ENCODE assay signal across 1 cellular context in the genomic region with DNA sequence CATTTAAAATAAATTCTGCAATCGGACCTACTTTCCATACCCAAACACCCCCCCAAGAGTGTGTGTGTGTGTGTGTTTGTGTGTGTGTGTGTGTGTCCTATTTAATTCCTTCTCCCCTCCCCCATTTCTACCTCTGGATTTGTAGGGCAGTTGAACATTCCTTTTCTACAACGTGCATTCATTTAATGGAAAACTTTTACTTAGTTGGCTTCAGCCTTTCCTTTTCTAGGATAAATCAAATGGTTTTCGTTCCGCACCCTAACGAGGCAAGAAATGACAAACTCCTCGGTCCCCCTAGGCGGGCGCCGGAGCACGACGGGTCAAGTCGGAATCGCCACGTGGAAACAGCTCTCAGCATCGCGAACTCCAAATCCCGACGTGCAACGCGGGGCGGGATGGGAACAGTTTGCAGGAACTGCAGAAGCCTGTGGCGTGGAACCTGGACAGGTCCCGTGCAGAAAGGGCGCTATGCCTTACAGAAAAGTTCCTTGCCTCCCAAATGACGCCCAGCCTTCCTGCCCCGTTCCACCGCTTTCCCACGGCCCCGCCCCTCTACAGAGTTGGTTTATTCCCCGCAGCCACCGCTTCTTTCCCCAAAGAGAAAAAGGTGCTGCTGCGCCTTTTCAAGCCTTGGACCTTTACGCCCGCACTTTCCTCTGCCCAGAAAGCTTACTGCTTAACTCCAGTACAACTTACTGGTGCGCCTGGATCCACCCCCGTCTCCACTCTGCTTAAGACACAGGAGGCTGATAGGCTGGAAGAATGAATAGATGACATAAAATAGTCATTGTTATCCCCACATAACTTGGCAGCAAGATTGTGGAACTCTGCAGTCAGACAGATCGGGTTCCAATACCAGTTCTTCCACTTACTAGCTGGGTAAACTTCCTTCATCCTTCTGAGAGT.
TF ChIP-seq lines count a peak whose summit lies in the region.

No MANE protein-coding gene starts in this region.

TF ChIP-seq in K562, 482 proteins besides CTCF, POLR2A, EP300 and RAD21 (continues in another document):
- TF ChIP-seq XRCC5 (IDR thresholded peaks at IDR 0.05; ENCODE audit: low read depth, low read length), result no peak
- TF ChIP-seq THRA (IDR thresholded peaks at IDR 0.05), result no peak
- 0 out of 2 replicates have a peak, but pooled peaks have one; percentile 22 for TF ChIP-seq ZBTB7A (IDR thresholded peaks at IDR 0.05; ENCODE audit: borderline replicate concordance, control insufficient read depth, low read depth, low read length)
- TF ChIP-seq ARID1B (IDR thresholded peaks at IDR 0.05), result peak; percentile 37
- peak; percentile 96 to 97 for TF ChIP-seq E2F6 (IDR thresholded peaks at IDR 0.05; ENCODE audit: borderline replicate concordance in 1 of 2, extremely low read depth in 1 of 2, insufficient read depth in 1 of 2, insufficient read length in 1 of 2, low read depth in 1 of 2, low read length in 1 of 2, poor library complexity in 1 of 2, severe bottlenecking in 1 of 2)
- TF ChIP-seq, protein P1, sequence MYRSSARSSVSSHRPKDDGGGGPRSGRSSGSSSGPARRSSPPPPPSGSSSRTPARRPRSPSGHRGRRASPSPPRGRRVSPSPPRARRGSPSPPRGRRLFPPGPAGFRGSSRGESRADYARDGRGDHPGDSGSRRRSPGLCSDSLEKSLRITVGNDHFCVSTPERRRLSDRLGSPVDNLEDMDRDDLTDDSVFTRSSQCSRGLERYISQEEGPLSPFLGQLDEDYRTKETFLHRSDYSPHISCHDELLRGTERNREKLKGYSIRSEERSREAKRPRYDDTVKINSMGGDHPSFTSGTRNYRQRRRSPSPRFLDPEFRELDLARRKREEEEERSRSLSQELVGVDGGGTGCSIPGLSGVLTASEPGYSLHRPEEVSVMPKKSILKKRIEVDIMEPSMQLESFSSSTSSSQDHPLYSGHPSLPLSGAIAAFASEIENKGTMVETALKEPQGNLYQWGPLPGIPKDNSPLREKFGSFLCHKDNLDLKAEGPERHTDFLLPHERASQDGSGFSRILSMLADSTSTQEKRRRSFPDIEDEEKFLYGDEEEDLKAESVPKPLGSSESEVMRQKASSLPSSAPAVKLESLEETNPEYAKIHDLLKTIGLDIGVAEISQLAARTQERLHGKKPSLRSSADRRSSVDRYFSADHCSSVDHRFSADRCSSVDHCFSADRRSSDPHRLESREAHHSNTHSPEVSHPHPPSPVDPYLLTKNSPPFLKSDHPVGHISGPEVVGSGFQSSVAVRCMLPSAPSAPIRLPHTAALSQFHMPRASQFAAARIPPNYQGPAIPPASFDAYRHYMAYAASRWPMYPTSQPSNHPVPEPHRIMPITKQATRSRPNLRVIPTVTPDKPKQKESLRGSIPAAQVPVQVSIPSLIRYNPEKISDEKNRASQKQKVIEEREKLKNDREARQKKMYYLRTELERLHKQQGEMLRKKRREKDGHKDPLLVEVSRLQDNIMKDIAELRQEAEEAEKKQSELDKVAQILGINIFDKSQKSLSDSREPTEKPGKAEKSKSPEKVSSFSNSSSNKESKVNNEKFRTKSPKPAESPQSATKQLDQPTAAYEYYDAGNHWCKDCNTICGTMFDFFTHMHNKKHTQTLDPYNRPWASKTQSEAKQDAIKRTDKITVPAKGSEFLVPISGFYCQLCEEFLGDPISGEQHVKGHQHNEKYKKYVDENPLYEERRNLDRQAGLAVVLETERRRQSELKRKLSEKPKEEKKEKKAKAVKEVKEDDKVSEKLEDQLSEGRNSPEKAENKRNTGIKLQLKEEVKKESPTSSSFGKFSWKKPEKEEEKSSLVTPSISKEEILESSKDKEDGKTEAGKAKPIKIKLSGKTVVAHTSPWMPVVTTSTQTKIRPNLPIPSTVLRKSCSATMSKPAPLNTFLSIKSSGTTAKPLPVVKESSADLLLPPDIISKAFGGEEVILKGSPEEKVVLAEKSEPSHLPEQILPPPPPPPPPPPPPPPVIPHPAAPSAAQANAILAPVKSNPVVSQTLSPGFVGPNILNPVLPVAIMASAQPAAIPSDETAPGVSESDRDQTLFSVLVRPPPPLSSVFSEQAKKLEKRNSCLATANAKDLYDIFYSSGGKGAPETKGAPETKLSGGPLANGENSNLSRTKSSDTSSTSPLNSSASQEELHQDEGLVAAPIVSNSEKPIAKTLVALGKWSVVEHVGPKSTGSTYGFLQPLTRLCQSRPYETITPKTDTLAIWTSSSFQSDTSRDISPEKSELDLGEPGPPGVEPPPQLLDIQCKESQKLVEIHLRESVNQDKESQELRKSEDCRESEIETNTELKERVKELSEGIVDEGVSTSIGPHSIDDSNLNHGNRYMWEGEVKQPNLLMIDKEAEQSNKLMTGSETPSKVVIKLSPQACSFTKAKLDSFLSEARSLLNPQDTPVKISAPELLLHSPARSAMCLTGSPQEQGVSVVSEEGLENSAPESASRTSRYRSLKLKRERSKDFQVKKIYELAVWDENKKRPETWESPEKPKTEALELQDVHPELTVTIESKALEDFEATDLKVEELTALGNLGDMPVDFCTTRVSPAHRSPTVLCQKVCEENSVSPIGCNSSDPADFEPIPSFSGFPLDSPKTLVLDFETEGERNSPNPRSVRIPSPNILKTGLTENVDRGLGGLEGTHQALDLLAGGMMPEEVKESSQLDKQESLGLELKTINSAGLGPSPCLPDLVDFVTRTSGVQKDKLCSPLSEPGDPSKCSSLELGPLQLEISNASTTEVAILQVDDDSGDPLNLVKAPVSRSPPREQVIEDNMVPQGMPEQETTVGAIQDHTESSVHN (IDR thresholded peaks at IDR 0.05; ENCODE audit: borderline replicate concordance in 1 of 2, low read depth in 1 of 2), result 0 out of 4 replicates have a peak, but pooled peaks of 1 of the 2 experiments have one; percentile 55
- peak; percentile 62 for TF ChIP-seq KDM5B (IDR thresholded peaks at IDR 0.05; ENCODE audit: insufficient replicate concordance, low read depth, low read length)
- peak; percentile 27; the same call in 1 of the 2 replicates for TF ChIP-seq LCOR (CRISPR knock-in tag; IDR thresholded peaks at IDR 0.05)
- peak; percentile 99 for TF ChIP-seq CREB3L1 (IDR thresholded peaks at IDR 0.05; ENCODE audit: borderline replicate concordance, low read depth)
- TF ChIP-seq ZNF395 (CRISPR knock-in tag; IDR thresholded peaks at IDR 0.05), result 0 out of 2 replicates have a peak, but pooled peaks have one; percentile 68
- TF ChIP-seq PHTF2 (CRISPR knock-in tag; IDR thresholded peaks at IDR 0.05), result no peak
- TF ChIP-seq RNF2 (IDR thresholded peaks at IDR 0.05), result peak; percentile 76
- peak; percentile 97 for TF ChIP-seq EP400 (IDR thresholded peaks at IDR 0.05)
- TF ChIP-seq ZNF253 (CRISPR knock-in tag; conservative IDR thresholded peaks at IDR 0.05), result no peak
- peak; percentile 36 to 63; a peak in 2 of 4 replicates for TF ChIP-seq ARNT (IDR thresholded peaks at IDR 0.05)
- TF ChIP-seq PURB (CRISPR knock-in tag; IDR thresholded peaks at IDR 0.05; ENCODE audit: low read depth), result no peak
- peak; percentile 91 for TF ChIP-seq ZNF740 (CRISPR knock-in tag; IDR thresholded peaks at IDR 0.05)
- peak in 1 of 2 experiments; percentile 96; a peak in 2 of 4 replicates for TF ChIP-seq ZNF740 (tag; IDR thresholded peaks at IDR 0.05)
- no peak for TF ChIP-seq KAT2B (IDR thresholded peaks at IDR 0.05; ENCODE audit: low read depth, low read length)
- TF ChIP-seq ZNF584 (CRISPR knock-in tag; IDR thresholded peaks at IDR 0.05; ENCODE audit: low read depth), result peak; percentile 59; the same call in 1 of the 2 replicates
- no peak for TF ChIP-seq ZNF239 (CRISPR knock-in tag; IDR thresholded peaks at IDR 0.05)
- 0 out of 4 replicates have a peak, but pooled peaks of 1 of the 2 experiments have one; percentile 18 for TF ChIP-seq RCOR1 (IDR thresholded peaks at IDR 0.05; ENCODE audit: borderline replicate concordance in 1 of 2, low read depth in 2 of 2, low read length in 2 of 2)
- TF ChIP-seq, protein P2, sequence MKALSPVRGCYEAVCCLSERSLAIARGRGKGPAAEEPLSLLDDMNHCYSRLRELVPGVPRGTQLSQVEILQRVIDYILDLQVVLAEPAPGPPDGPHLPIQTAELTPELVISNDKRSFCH (CRISPR knock-in tag; IDR thresholded peaks at IDR 0.05), result no peak
- TF ChIP-seq, protein P2 (tag; IDR thresholded peaks at IDR 0.05), result peak; percentile 69
- TF ChIP-seq ATF1 (CRISPR knock-in tag; IDR thresholded peaks at IDR 0.05), result no peak
- peak; percentile 78 for TF ChIP-seq ATF1 (tag; IDR thresholded peaks at IDR 0.05)
- TF ChIP-seq SNRNP70 (optimal IDR thresholded peaks at IDR 0.05; ENCODE audit: low read depth, low read length), result no peak
- TF ChIP-seq, protein P3, sequence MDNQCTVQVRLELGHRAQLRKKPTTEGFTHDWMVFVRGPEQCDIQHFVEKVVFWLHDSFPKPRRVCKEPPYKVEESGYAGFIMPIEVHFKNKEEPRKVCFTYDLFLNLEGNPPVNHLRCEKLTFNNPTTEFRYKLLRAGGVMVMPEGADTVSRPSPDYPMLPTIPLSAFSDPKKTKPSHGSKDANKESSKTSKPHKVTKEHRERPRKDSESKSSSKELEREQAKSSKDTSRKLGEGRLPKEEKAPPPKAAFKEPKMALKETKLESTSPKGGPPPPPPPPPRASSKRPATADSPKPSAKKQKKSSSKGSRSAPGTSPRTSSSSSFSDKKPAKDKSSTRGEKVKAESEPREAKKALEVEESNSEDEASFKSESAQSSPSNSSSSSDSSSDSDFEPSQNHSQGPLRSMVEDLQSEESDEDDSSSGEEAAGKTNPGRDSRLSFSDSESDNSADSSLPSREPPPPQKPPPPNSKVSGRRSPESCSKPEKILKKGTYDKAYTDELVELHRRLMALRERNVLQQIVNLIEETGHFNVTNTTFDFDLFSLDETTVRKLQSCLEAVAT (IDR thresholded peaks at IDR 0.05), result peak; percentile 39 to 59; a peak in 1 of 4 replicates
- peak; percentile 38; the same call in 1 of the 2 replicates for TF ChIP-seq CREB1 (IDR thresholded peaks at IDR 0.05)
- no peak for TF ChIP-seq CREB1 (CRISPR knock-in tag; IDR thresholded peaks at IDR 0.05)
- no peak for TF ChIP-seq NR2C2 (CRISPR knock-in tag; IDR thresholded peaks at IDR 0.05)
- peak; percentile 62 for TF ChIP-seq NR2C2 (tag; IDR thresholded peaks at IDR 0.05)
- peak; percentile 81 for TF ChIP-seq CXXC5 (CRISPR knock-in tag; IDR thresholded peaks at IDR 0.05)
- TF ChIP-seq ZBTB17 (CRISPR knock-in tag; IDR thresholded peaks at IDR 0.05), result 0 out of 2 replicates have a peak, but pooled peaks have one; percentile 49
- peak; percentile 34 for TF ChIP-seq TAF9B (IDR thresholded peaks at IDR 0.05; ENCODE audit: partially characterized antibody)
- TF ChIP-seq MIER1 (IDR thresholded peaks at IDR 0.05; ENCODE audit: low read depth), result peak; percentile 40; the same call in 1 of the 2 replicates
- TF ChIP-seq C11orf30 (IDR thresholded peaks at IDR 0.05; ENCODE audit: low read depth), result 0 out of 2 replicates have a peak, but pooled peaks have one; percentile 17
- peak; percentile 49; the same call in 1 of the 2 replicates for TF ChIP-seq DMBX1 (CRISPR knock-in tag; IDR thresholded peaks at IDR 0.05; ENCODE audit: borderline replicate concordance)
- TF ChIP-seq ZNF384 (IDR thresholded peaks at IDR 0.05; ENCODE audit: low read depth, low read length), result no peak
- TF ChIP-seq ZNF175 (CRISPR knock-in tag; IDR thresholded peaks at IDR 0.05; ENCODE audit: low read depth), result peak; percentile 48; the same call in 1 of the 2 replicates
- no peak for TF ChIP-seq ZFX (CRISPR knock-in tag; IDR thresholded peaks at IDR 0.05)
- no peak for TF ChIP-seq ZNF76 (CRISPR knock-in tag; IDR thresholded peaks at IDR 0.05; ENCODE audit: borderline replicate concordance)
- peak; percentile 42 to 80; a peak in 2 of 4 replicates for TF ChIP-seq SIN3A (IDR thresholded peaks at IDR 0.05; ENCODE audit: borderline replicate concordance in 2 of 2, control insufficient read depth in 1 of 2, low read depth in 2 of 2, low read length in 2 of 2)
